ENCODE assay signal across 16 cellular contexts in genomic region chr17:33977729-33978514, GRCh38.
"Had no signal": no experiment of that assay in that cellular context is flagged by ENCODE, and none has a peak within 500 bp of the region (broad histone marks: within the 10 kb centered on the region; RNA-seq: fewer than 3 reads in every experiment).

No MANE protein-coding gene starts in this region.

- H3K4me1 ChIP-seq: upper lobe of right lung had no signal

- FAIRE-seq: TTC549 had no signal

- H3K27me3 Mint-ChIP-seq: activated B cell treated with CpG ODN at 0.5 μM for 24 hours; activated naive CD8-positive, alpha-beta T cell treated with anti-CD3 and anti-CD28 coated beads for 36 hours had no signal

- H3K27ac Mint-ChIP-seq: activated B cell treated with CpG ODN at 0.5 μM for 24 hours; activated CD4-positive, alpha-beta T cell treated with anti-CD3 and anti-CD28 coated beads, Interleukin-2, amount 10 ng/mL, durations not matched to agents 24 days and 14 days; activated naive CD8-positive, alpha-beta T cell treated with anti-CD3 and anti-CD28 coated beads for 36 hours had no signal

- H3K36me3 Mint-ChIP-seq: activated naive CD8-positive, alpha-beta T cell treated with anti-CD3 and anti-CD28 coated beads for 36 hours; brain had no signal

- H3K9me3 ChIP-seq: ovary, stomach, thoracic aorta, upper lobe of right lung had no signal

- H3K27me3 ChIP-seq: ovary, stomach had no signal

- DNase-seq: activated B cell treated with CpG ODN at 0.5 μM for 24 hours; activated CD4-positive, alpha-beta T cell treated with anti-CD3 and anti-CD28 coated beads, Interleukin-2, amount 10 ng/mL, durations not matched to agents 24 days and 14 days; activated CD8-positive, alpha-beta memory T cell treated with anti-CD3 and anti-CD28 coated beads for 24 hours; activated naive CD8-positive, alpha-beta T cell treated with anti-CD3 and anti-CD28 coated beads for 36 hours; amygdala; cortex of kidney; effector memory CD4-positive, alpha-beta T cell; hippocampal formation; ovary; stimulated activated CD4-positive, alpha-beta T cell treated with anti-CD3 and anti-CD28 coated beads, Interleukin-12 subunit alpha, Interleukin-12 subunit beta, amount 100 ng/mL, for 4 hours; stimulated activated CD4-positive, alpha-beta T cell treated with anti-CD3 and anti-CD28 coated beads, Interleukin-2, amount 100 ng/mL, for 24 hours; stomach; upper lobe of right lung had no signal

- H3K9me3 Mint-ChIP-seq: activated B cell treated with CpG ODN at 0.5 μM for 24 hours; activated CD4-positive, alpha-beta T cell treated with anti-CD3 and anti-CD28 coated beads, Interleukin-2, amount 10 ng/mL, durations not matched to agents 24 days and 14 days; activated naive CD8-positive, alpha-beta T cell treated with anti-CD3 and anti-CD28 coated beads for 36 hours had no signal

- H3K36me3 ChIP-seq: ovary, stomach, thoracic aorta, upper lobe of right lung had no signal

- H3K27ac ChIP-seq: ovary, stomach, thoracic aorta, upper lobe of right lung had no signal

- H3K4me3 Mint-ChIP-seq: activated B cell treated with CpG ODN at 0.5 μM for 24 hours; activated CD4-positive, alpha-beta T cell treated with anti-CD3 and anti-CD28 coated beads, Interleukin-2, amount 10 ng/mL, durations not matched to agents 24 days and 14 days; activated naive CD8-positive, alpha-beta T cell treated with anti-CD3 and anti-CD28 coated beads for 36 hours; brain had no signal

- H3K4me3 ChIP-seq: ovary, stomach, thoracic aorta, upper lobe of right lung had no signal

- H3K4me1 Mint-ChIP-seq: activated B cell treated with CpG ODN at 0.5 μM for 24 hours; activated naive CD8-positive, alpha-beta T cell treated with anti-CD3 and anti-CD28 coated beads for 36 hours had no signal
